In the genomic region with DNA sequence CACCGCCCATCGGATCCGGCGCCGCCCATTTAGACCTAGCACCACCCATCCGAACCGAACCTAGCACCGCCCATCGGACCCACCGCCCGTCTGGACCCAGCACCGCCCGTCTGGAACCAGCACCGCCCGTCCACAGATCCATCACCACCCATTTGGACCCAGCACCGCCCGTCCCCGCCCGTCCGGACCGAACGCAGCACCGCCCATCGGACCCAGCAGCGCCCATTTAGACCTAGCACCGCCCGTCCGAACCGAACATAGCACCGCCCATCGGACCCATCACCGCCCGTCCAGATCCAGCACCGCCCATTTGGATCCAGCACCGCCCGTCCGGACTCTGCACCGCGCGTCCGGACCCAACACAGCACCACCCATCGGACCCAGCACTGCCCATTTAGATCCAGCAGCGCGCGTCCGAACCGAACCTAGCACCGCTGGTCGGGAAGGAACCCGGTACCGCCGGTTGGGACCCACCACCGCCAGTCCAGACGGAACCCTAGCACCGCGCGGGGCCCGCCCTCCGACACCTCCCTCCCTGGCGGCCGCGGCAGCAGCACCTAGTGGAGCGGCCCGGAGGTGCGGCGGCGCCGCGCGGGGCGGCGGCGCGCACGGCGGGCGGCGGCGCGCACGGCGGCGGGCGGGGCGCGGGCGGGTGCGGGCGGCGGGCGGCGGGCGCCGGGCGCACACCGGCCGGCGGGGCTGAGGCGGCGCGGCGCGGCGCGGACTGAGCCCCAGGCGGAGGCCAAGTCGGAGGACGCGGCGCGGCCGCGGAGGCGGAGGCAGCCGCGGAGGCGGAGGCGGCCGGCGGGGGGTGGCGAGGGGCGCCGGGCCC, we compare ENCODE assay signal across 8 cellular contexts. TPM values are rescaled to one million over a fixed set of nuclear protein-coding genes. Genes with fewer than 3 reads are reported as not detected.
DNase-seq lines count a peak whose midpoint lies in the region; ATAC-seq and TF ChIP-seq lines count a peak whose summit lies in the region.

A gene with protein sequence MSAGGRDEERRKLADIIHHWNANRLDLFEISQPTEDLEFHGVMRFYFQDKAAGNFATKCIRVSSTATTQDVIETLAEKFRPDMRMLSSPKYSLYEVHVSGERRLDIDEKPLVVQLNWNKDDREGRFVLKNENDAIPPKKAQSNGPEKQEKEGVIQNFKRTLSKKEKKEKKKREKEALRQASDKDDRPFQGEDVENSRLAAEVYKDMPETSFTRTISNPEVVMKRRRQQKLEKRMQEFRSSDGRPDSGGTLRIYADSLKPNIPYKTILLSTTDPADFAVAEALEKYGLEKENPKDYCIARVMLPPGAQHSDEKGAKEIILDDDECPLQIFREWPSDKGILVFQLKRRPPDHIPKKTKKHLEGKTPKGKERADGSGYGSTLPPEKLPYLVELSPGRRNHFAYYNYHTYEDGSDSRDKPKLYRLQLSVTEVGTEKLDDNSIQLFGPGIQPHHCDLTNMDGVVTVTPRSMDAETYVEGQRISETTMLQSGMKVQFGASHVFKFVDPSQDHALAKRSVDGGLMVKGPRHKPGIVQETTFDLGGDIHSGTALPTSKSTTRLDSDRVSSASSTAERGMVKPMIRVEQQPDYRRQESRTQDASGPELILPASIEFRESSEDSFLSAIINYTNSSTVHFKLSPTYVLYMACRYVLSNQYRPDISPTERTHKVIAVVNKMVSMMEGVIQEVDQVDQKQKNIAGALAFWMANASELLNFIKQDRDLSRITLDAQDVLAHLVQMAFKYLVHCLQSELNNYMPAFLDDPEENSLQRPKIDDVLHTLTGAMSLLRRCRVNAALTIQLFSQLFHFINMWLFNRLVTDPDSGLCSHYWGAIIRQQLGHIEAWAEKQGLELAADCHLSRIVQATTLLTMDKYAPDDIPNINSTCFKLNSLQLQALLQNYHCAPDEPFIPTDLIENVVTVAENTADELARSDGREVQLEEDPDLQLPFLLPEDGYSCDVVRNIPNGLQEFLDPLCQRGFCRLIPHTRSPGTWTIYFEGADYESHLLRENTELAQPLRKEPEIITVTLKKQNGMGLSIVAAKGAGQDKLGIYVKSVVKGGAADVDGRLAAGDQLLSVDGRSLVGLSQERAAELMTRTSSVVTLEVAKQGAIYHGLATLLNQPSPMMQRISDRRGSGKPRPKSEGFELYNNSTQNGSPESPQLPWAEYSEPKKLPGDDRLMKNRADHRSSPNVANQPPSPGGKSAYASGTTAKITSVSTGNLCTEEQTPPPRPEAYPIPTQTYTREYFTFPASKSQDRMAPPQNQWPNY (N-terminal part only) (plus strand): TSS at position 682 of the 832 bp plus-strand sequence. CDS start 222 bp downstream, outside the sequence.

- H3K4me3 Mint-ChIP-seq in activated naive CD8-positive, alpha-beta T cell treated with anti-CD3 and anti-CD28 coated beads for 36 hours: peak within 1 kb of the TSS; percentile 85

- no peaks in the 10 kb centered on the region for H3K36me3 ChIP-seq in parathyroid adenoma (ENCODE audit: control insufficient read depth, insufficient read depth, low read length)

- intact Hi-C loops in Right ventricle myocardium superior (cut with DNase I): no loop called here

- peaks cover 18% of the 10 kb centered on the region for H3K79me2 ChIP-seq in parathyroid adenoma

- H3K27ac ChIP-seq in parathyroid adenoma: peak within 1 kb of the TSS; percentile 67

- H3K4me1 ChIP-seq in parathyroid adenoma: peaks cover 3% of the 10 kb centered on the region

- H3K4me2 ChIP-seq in parathyroid adenoma (ENCODE audit: low read length): peak within 1 kb of the TSS; percentile 82

- H3K9me3 Mint-ChIP-seq in activated naive CD8-positive, alpha-beta T cell treated with anti-CD3 and anti-CD28 coated beads for 36 hours: no peaks in the 10 kb centered on the region

- no peaks in the 10 kb centered on the region for H3K9me3 ChIP-seq in parathyroid adenoma (ENCODE audit: control insufficient read depth, low read length)

- peaks cover 1% of the 10 kb centered on the region for H3K36me3 Mint-ChIP-seq in activated naive CD8-positive, alpha-beta T cell treated with anti-CD3 and anti-CD28 coated beads for 36 hours

- H3K27me3 ChIP-seq in parathyroid adenoma (ENCODE audit: control insufficient read depth, insufficient read depth, low read length): no peaks in the 10 kb centered on the region

- peak; percentile 36 for TF ChIP-seq CTCF in parathyroid adenoma (IDR thresholded peaks at IDR 0.05)

- peaks cover 23% of the 10 kb centered on the region for H3K4me1 Mint-ChIP-seq in activated naive CD8-positive, alpha-beta T cell treated with anti-CD3 and anti-CD28 coated beads for 36 hours

- DNase-seq in COLO829 (ENCODE audit: low spot score): peak; percentile 36
- peak; percentile 73 for DNase-seq in activated naive CD8-positive, alpha-beta T cell treated with anti-CD3 and anti-CD28 coated beads for 36 hours
- peak; percentile 87 for DNase-seq in Right ventricle myocardium superior
- DNase-seq in ureter (ENCODE audit: low spot score): peak; percentile 74

- no peak within 1 kb of the TSS for H3K9ac ChIP-seq in parathyroid adenoma

- peak within 1 kb of the TSS; percentile 86 for H2AFZ ChIP-seq in parathyroid adenoma

- peaks cover 82% of the 10 kb centered on the region for H3K27me3 Mint-ChIP-seq in activated naive CD8-positive, alpha-beta T cell treated with anti-CD3 and anti-CD28 coated beads for 36 hours

- ATAC-seq in GM19467 (IDR thresholded peaks at IDR 0.05; ENCODE audit: unreplicated experiment): peak; percentile 73
- ATAC-seq in HG03571 (IDR thresholded peaks at IDR 0.05; ENCODE audit: unreplicated experiment): peak; percentile 71
- ATAC-seq in SK-N-SH treated with all-trans-retinoic acid at 6 μM for 48 hours: peak; percentile 88
- ATAC-seq in Right ventricle myocardium superior (ENCODE audit: poor library complexity): peak; percentile 93

- H3K4me3 ChIP-seq in parathyroid adenoma (ENCODE audit: low read depth, low read length): peak within 1 kb of the TSS; percentile 64

- H3K27ac Mint-ChIP-seq in activated naive CD8-positive, alpha-beta T cell treated with anti-CD3 and anti-CD28 coated beads for 36 hours: no peak within 1 kb of the TSS

TF ChIP-seq in SK-N-SH treated with all-trans-retinoic acid at 6 μM for 48 hours, 23 proteins besides CTCF, POLR2A, EP300 and RAD21:
- no peak for TF ChIP-seq TOX (CRISPR knock-in tag; IDR thresholded peaks at IDR 0.05; ENCODE audit: borderline replicate concordance)
- TF ChIP-seq TSHZ2 (CRISPR knock-in tag; IDR thresholded peaks at IDR 0.05): no peak
- TF ChIP-seq TCF4 (CRISPR knock-in tag; IDR thresholded peaks at IDR 0.05; ENCODE audit: borderline replicate concordance): no peak
- TF ChIP-seq ARNTL (CRISPR knock-in tag; IDR thresholded peaks at IDR 0.05; ENCODE audit: borderline replicate concordance, low read depth): no peak
- no peak for TF ChIP-seq BACH2 (CRISPR knock-in tag; IDR thresholded peaks at IDR 0.05; ENCODE audit: borderline replicate concordance)
- TF ChIP-seq ZC3H10 (CRISPR knock-in tag; IDR thresholded peaks at IDR 0.05): no peak
- TF ChIP-seq CSRNP3 (CRISPR knock-in tag; IDR thresholded peaks at IDR 0.05): no peak

RNA-seq across cellular contexts. Expression of the gene that starts here (rescaled TPM):
- 10 to 100 TPM; 18.7 to 23.5 TPM for total RNA-seq in activated naive CD8-positive, alpha-beta T cell treated with anti-CD3 and anti-CD28 coated beads for 36 hours
- 49.1 TPM for total RNA-seq in Right ventricle myocardium superior
- total RNA-seq in ureter: 168 TPM

Comparison
In these comparisons a context has a peak if more than half of its experiments do, and no peak if none do; other contexts are left out.
1. Peak in every context shown above with its lines: DNase-seq, ATAC-seq, H3K4me3 ChIP-seq and H3K27ac ChIP-seq.
2. DNase-seq: peak in every context shown above with its lines; median percentile 87 in Right ventricle myocardium superior; 74 in ureter; 73 in activated naive CD8-positive, alpha-beta T cell treated with anti-CD3 and anti-CD28 coated beads for 36 hours; 36 in COLO829.